8 cellular contexts compared by ENCODE assay signal in genomic region chr1:231421616-231421970, GRCh38. TPM values are rescaled to one million over a fixed set of nuclear protein-coding genes. Genes with fewer than 3 reads are reported as not detected.
DNase-seq lines count a peak whose midpoint lies in the region; ATAC-seq and TF ChIP-seq lines count a peak whose summit lies in the region.

No MANE protein-coding gene starts in this region.

- peaks cover 27% of the 10 kb centered on the region for H3K4me1 Mint-ChIP-seq in type B pancreatic cell (ENCODE audit: unreplicated experiment)

- DNase-seq in HS-27A (ENCODE audit: low read depth): peak; percentile 4
- DNase-seq in activated CD4-positive, alpha-beta T cell treated with anti-CD3 and anti-CD28 coated beads for 24 hours (ENCODE audit: low read depth in 2 of 2): peak; percentile 11 to 18
- DNase-seq in epithelial cell of esophagus (ENCODE audit: low read depth): peak; percentile 61
- peak; percentile 76 for DNase-seq in type B pancreatic cell (ENCODE audit: extremely low spot score, unreplicated experiment)
- DNase-seq in germinal center (ENCODE audit: low spot score): no peak

- TF ChIP-seq CTCF in epithelial cell of esophagus (IDR thresholded peaks at IDR 0.05; ENCODE audit: insufficient read depth, low read depth, low read length, missing control alignments) (no peak), type B pancreatic cell (conservative IDR thresholded peaks at IDR 0.05) (no peak)

- H3K27ac ChIP-seq in muscle layer of duodenum (ENCODE audit: low read length): peak overlapping the region; percentile 90

- peaks cover 3% of the 10 kb centered on the region for H3K36me3 Mint-ChIP-seq in type B pancreatic cell

- H3K9ac ChIP-seq in ES-I3 (ENCODE audit: low read depth, low read length): peak overlapping the region; percentile 68; the same call in 1 of the 2 replicates

- H3K9me3 Mint-ChIP-seq in type B pancreatic cell: no peaks in the 10 kb centered on the region

- H3K4me3 ChIP-seq in epithelial cell of esophagus (ENCODE audit: low read length): peak overlapping the region; percentile 81
- H3K4me3 ChIP-seq in muscle layer of duodenum (ENCODE audit: low read depth in 1 of 2, low read length in 2 of 2): peak overlapping the region; percentile 91 to 98

- H3K27ac Mint-ChIP-seq in type B pancreatic cell: no peak overlapping the region

- peak; percentile 30 for ATAC-seq in GM21360 (IDR thresholded peaks at IDR 0.05; ENCODE audit: unreplicated experiment)

- peaks cover 7% of the 10 kb centered on the region for H3K27me3 Mint-ChIP-seq in type B pancreatic cell

- H3K36me3 ChIP-seq in ES-I3 (ENCODE audit: insufficient read depth, low read length) (no peaks in the 10 kb centered on the region), muscle layer of duodenum (ENCODE audit: control insufficient read depth in 1 of 2, insufficient read depth in 2 of 2, low read length in 2 of 2) (no peaks in the 10 kb centered on the region)

- no peaks in the 10 kb centered on the region for H3K27me3 ChIP-seq in muscle layer of duodenum (ENCODE audit: low read depth, low read length)

- H3K4me3 Mint-ChIP-seq in type B pancreatic cell: peak overlapping the region; percentile 81

- H3K9me3 ChIP-seq in ES-I3 (ENCODE audit: control insufficient read depth, insufficient read depth, low read length) (no peaks in the 10 kb centered on the region), muscle layer of duodenum (ENCODE audit: control insufficient read depth in 1 of 2, low read length in 2 of 2) (no peaks in the 10 kb centered on the region)

- H3K4me1 ChIP-seq in ES-I3 (ENCODE audit: insufficient read depth, low read length) (peaks cover 4% of the 10 kb centered on the region; the same call in 1 of the 2 replicates), muscle layer of duodenum (ENCODE audit: control insufficient read depth in 1 of 2, insufficient read depth in 2 of 2, low read length in 2 of 2) (peaks cover 17 to 40% of the 10 kb centered on the region in 2 donors)

RNA-seq across cellular contexts. Expression of gene EGLN1, which starts 0.5 kb away (rescaled TPM):
- 24.2 and 27.2 TPM in 2 replicates for total RNA-seq in type B pancreatic cell (ENCODE audit: low replicate concordance)
